ENCODE assay signal across 27 cellular contexts in genomic region chr6:93086351-93086750, GRCh38.
"Had no signal": no experiment of that assay in that cellular context is flagged by ENCODE, and none has a peak within 500 bp of the region (broad histone marks: within the 10 kb centered on the region; RNA-seq: fewer than 3 reads in every experiment).

No MANE protein-coding gene starts in this region.

- H3K27me3 Mint-ChIP-seq: activated CD4-positive, alpha-beta memory T cell treated with anti-CD3 and anti-CD28 coated beads, Interleukin-2, amount 10 ng/mL, durations not matched to agents 7 days and 5 days; activated CD4-positive, alpha-beta T cell treated with anti-CD3 and anti-CD28 coated beads, Interleukin-2, amount 10 ng/mL, durations not matched to agents 7 days and 5 days; activated naive CD4-positive, alpha-beta T cell treated with anti-CD3 and anti-CD28 coated beads, Interleukin-2, amount 10 ng/mL, durations not matched to agents 7 days and 5 days; activated naive CD8-positive, alpha-beta T cell; activated T-cell treated with anti-CD3 and anti-CD28 coated beads, Interleukin-2, amount 50 U/mL, for 24 hours; central memory CD8-positive, alpha-beta T cell; dendritic cell treated with granulocyte-macrophage colony-stimulating factor and Interleukin-4, amounts not matched to agents 40 ng/mL and 50 ng/mL, for 4 days; effector memory CD8-positive, alpha-beta T cell had no signal

- H3K9me3 ChIP-seq: esophagus muscularis mucosa, gastrocnemius medialis had no signal

- H3K36me3 Mint-ChIP-seq: activated naive CD4-positive, alpha-beta T cell treated with anti-CD3 and anti-CD28 coated beads, Interleukin-2, amount 10 ng/mL, durations not matched to agents 7 days and 5 days; activated naive CD8-positive, alpha-beta T cell had no signal

- DNase-seq: activated CD4-positive, alpha-beta memory T cell treated with anti-CD3 and anti-CD28 coated beads, Interleukin-2, amount 10 ng/mL, durations not matched to agents 7 days and 5 days; activated CD4-positive, alpha-beta T cell treated with anti-CD3 and anti-CD28 coated beads for 1 hour; activated CD4-positive, alpha-beta T cell treated with anti-CD3 and anti-CD28 coated beads for 4 hours; activated CD4-positive, alpha-beta T cell treated with anti-CD3 and anti-CD28 coated beads, Interleukin-2, amount 10 ng/mL, durations not matched to agents 7 days and 5 days; activated CD4-positive, alpha-beta T cell treated with anti-CD3 and anti-CD28 coated beads, Interleukin-2, amount 50 U/mL, for 4 hours; activated CD8-positive, alpha-beta memory T cell treated with anti-CD3 and anti-CD28 coated beads, Interleukin-2, amount 50 U/mL, for 48 hours; activated gamma-delta T cell; activated naive CD4-positive, alpha-beta T cell; activated naive CD4-positive, alpha-beta T cell treated with anti-CD3 and anti-CD28 coated beads, Interleukin-2, amount 10 ng/mL, durations not matched to agents 7 days and 5 days; activated T-cell treated with anti-CD3 and anti-CD28 coated beads for 4 hours; activated T-cell treated with anti-CD3 and anti-CD28 coated beads, Interleukin-2, amount 50 U/mL, for 24 hours; activated T-cell treated with anti-CD3 and anti-CD28 coated beads, Interleukin-2, amount 50 U/mL, for 72 hours; amniotic stem cell; anterior cingulate cortex; brain microvascular endothelial cell; dorsolateral prefrontal cortex; effector CD4-positive, alpha-beta T cell; effector memory CD8-positive, alpha-beta T cell; erythroblast; foreskin keratinocyte; gastrocnemius medialis; T-helper 2 cell had no signal

- H3K4me3 Mint-ChIP-seq: activated CD4-positive, alpha-beta memory T cell treated with anti-CD3 and anti-CD28 coated beads, Interleukin-2, amount 10 ng/mL, durations not matched to agents 7 days and 5 days; activated CD4-positive, alpha-beta T cell treated with anti-CD3 and anti-CD28 coated beads, Interleukin-2, amount 10 ng/mL, durations not matched to agents 7 days and 5 days; activated naive CD4-positive, alpha-beta T cell treated with anti-CD3 and anti-CD28 coated beads, Interleukin-2, amount 10 ng/mL, durations not matched to agents 7 days and 5 days; activated naive CD8-positive, alpha-beta T cell; activated T-cell treated with anti-CD3 and anti-CD28 coated beads, Interleukin-2, amount 50 U/mL, for 24 hours; activated T-cell treated with anti-CD3 and anti-CD28 coated beads, Interleukin-2, amount 50 U/mL, for 72 hours; central memory CD8-positive, alpha-beta T cell; dendritic cell treated with granulocyte-macrophage colony-stimulating factor and Interleukin-4, amounts not matched to agents 40 ng/mL and 50 ng/mL, for 4 days; effector memory CD8-positive, alpha-beta T cell had no signal

- H3K4me1 Mint-ChIP-seq: activated CD4-positive, alpha-beta memory T cell treated with anti-CD3 and anti-CD28 coated beads, Interleukin-2, amount 10 ng/mL, durations not matched to agents 7 days and 5 days; activated CD4-positive, alpha-beta T cell treated with anti-CD3 and anti-CD28 coated beads, Interleukin-2, amount 10 ng/mL, durations not matched to agents 7 days and 5 days; activated naive CD4-positive, alpha-beta T cell treated with anti-CD3 and anti-CD28 coated beads, Interleukin-2, amount 10 ng/mL, durations not matched to agents 7 days and 5 days; central memory CD8-positive, alpha-beta T cell had no signal

- H3K27me3 ChIP-seq: brain microvascular endothelial cell, esophagus muscularis mucosa, foreskin keratinocyte, gastrocnemius medialis had no signal

- H3K4me1 ChIP-seq: foreskin keratinocyte, gastrocnemius medialis had no signal

- H3K36me3 ChIP-seq: brain microvascular endothelial cell, esophagus muscularis mucosa, gastrocnemius medialis had no signal

- H3K27ac Mint-ChIP-seq: activated CD4-positive, alpha-beta memory T cell treated with anti-CD3 and anti-CD28 coated beads, Interleukin-2, amount 10 ng/mL, durations not matched to agents 7 days and 5 days; activated CD4-positive, alpha-beta T cell treated with anti-CD3 and anti-CD28 coated beads, Interleukin-2, amount 10 ng/mL, durations not matched to agents 7 days and 5 days; activated naive CD4-positive, alpha-beta T cell treated with anti-CD3 and anti-CD28 coated beads, Interleukin-2, amount 10 ng/mL, durations not matched to agents 7 days and 5 days; activated naive CD8-positive, alpha-beta T cell; activated T-cell treated with anti-CD3 and anti-CD28 coated beads, Interleukin-2, amount 50 U/mL, for 24 hours; activated T-cell treated with anti-CD3 and anti-CD28 coated beads, Interleukin-2, amount 50 U/mL, for 72 hours; dendritic cell treated with granulocyte-macrophage colony-stimulating factor and Interleukin-4, amounts not matched to agents 40 ng/mL and 50 ng/mL, for 4 days; effector memory CD8-positive, alpha-beta T cell had no signal

- H3K27ac ChIP-seq: brain microvascular endothelial cell, coronary artery, dorsolateral prefrontal cortex, foreskin keratinocyte, gastrocnemius medialis had no signal

- ATAC-seq: activated T-cell treated with anti-CD3 and anti-CD28 coated beads, Interleukin-2, amount 50 U/mL, for 72 hours; effector memory CD8-positive, alpha-beta T cell; foreskin keratinocyte; gastrocnemius medialis had no signal

- H3K4me3 ChIP-seq: coronary artery, dorsolateral prefrontal cortex, esophagus muscularis mucosa, gastrocnemius medialis had no signal

- H3K9me3 Mint-ChIP-seq: activated CD4-positive, alpha-beta memory T cell treated with anti-CD3 and anti-CD28 coated beads, Interleukin-2, amount 10 ng/mL, durations not matched to agents 7 days and 5 days; activated CD4-positive, alpha-beta T cell treated with anti-CD3 and anti-CD28 coated beads, Interleukin-2, amount 10 ng/mL, durations not matched to agents 7 days and 5 days; activated naive CD4-positive, alpha-beta T cell treated with anti-CD3 and anti-CD28 coated beads, Interleukin-2, amount 10 ng/mL, durations not matched to agents 7 days and 5 days; central memory CD8-positive, alpha-beta T cell; dendritic cell treated with granulocyte-macrophage colony-stimulating factor and Interleukin-4, amounts not matched to agents 40 ng/mL and 50 ng/mL, for 4 days had no signal
